In genomic region chr14:33918256-33918655, GRCh38 we compare ENCODE assay signal across 19 cellular contexts.
"Had no signal": no experiment of that assay in that cellular context is flagged by ENCODE, and none has a peak within 500 bp of the region (broad histone marks: within the 10 kb centered on the region; RNA-seq: fewer than 3 reads in every experiment).

No MANE protein-coding gene starts in this region.

- H3K36me3 ChIP-seq: colonic mucosa, prostate gland had no signal

- DNase-seq: colonic mucosa; dermis blood vessel endothelial cell; heart left ventricle; hippocampal formation; left colon; left ventricle myocardium superior; mesenchymal stem cell; midbrain; naive B cell; stimulated activated CD4-positive, alpha-beta T cell treated with anti-CD3 and anti-CD28 coated beads, Interleukin-2, amount 100 ng/mL, for 24 hours; stimulated activated CD4-positive, alpha-beta T cell treated with anti-CD3 and anti-CD28 coated beads, Interleukin-4, amount 100 ng/mL, for 4 hours; stimulated activated naive B cell treated with anti-CD40 and anti-IgM and Interleukin-4, amounts not matched to agents 10 μg/mL and 1 μg/mL and 100 μg/mL, for 72 hours; stimulated activated naive CD8-positive, alpha-beta T cell treated with anti-CD3 and anti-CD28 coated beads, Interleukin-15, amount 100 ng/mL, for 72 hours had no signal

- ATAC-seq: sciatic nerve; stimulated activated naive B cell treated with anti-CD40 and anti-IgM and Interleukin-4, amounts not matched to agents 10 μg/mL and 1 μg/mL and 100 μg/mL, for 72 hours; stimulated activated naive CD8-positive, alpha-beta T cell treated with anti-CD3 and anti-CD28 coated beads, Interleukin-15, amount 100 ng/mL, for 72 hours had no signal

- H3K4me1 ChIP-seq: colonic mucosa, parathyroid adenoma, prostate gland had no signal

- FAIRE-seq: frontal cortex, urothelium cell line had no signal

- H3K27ac ChIP-seq: parathyroid adenoma, prostate gland had no signal

- H3K27me3 ChIP-seq: colonic mucosa, heart left ventricle had no signal

- H3K4me3 ChIP-seq: colonic mucosa, heart left ventricle, lung, prostate gland had no signal

- H3K9me3 ChIP-seq: colonic mucosa, heart left ventricle, prostate gland had no signal
